Comparison of ENCODE assay signal across 9 cellular contexts in genomic region chr6:27139753-27140522, GRCh38.
DNase-seq lines count a peak whose midpoint lies in the region; ATAC-seq and TF ChIP-seq lines count a peak whose summit lies in the region.
"Had no signal": no experiment of that assay in that cellular context is flagged by ENCODE, and none has a peak within 500 bp of the region (broad histone marks: within the 10 kb centered on the region; RNA-seq: fewer than 3 reads in every experiment).

No MANE protein-coding gene starts in this region.

- H3K4me3 Mint-ChIP-seq in naive thymus-derived CD8-positive, alpha-beta T cell: peak overlapping the region; percentile 89 to 99 (median 97)
- no peak overlapping the region for H3K4me3 Mint-ChIP-seq in Caco-2 (ENCODE audit: unreplicated experiment)

- no peaks in the 10 kb centered on the region for H3K27me3 Mint-ChIP-seq in naive thymus-derived CD8-positive, alpha-beta T cell
- H3K27me3 Mint-ChIP-seq in Caco-2 (ENCODE audit: insufficient read depth, unreplicated experiment): no peaks in the 10 kb centered on the region

- peak overlapping the region; percentile 20; the same call in 1 of the 2 replicates for H3K27ac ChIP-seq in Panc1 (ENCODE audit: low read length)
- H3K27ac ChIP-seq in effector memory CD4-positive, alpha-beta T cell (ENCODE audit: insufficient read depth, low read length, poor library complexity, severe bottlenecking): peak overlapping the region; percentile 91
- H3K27ac ChIP-seq: 22Rv1 had no signal

- peak overlapping the region; percentile 94 to 99 (median 98) for H3K27ac Mint-ChIP-seq in naive thymus-derived CD8-positive, alpha-beta T cell
- H3K27ac Mint-ChIP-seq in Caco-2 (ENCODE audit: unreplicated experiment): no peak overlapping the region

- H3K4me1 ChIP-seq in Panc1 (ENCODE audit: control insufficient read depth, insufficient read depth, low read length) (peaks cover 28% of the 10 kb centered on the region), Caco-2 (peaks cover 34% of the 10 kb centered on the region)
- peaks cover 10% of the 10 kb centered on the region for H3K4me1 ChIP-seq in effector memory CD4-positive, alpha-beta T cell (ENCODE audit: control insufficient read depth, insufficient read depth, low read length, poor library complexity, severe bottlenecking)

- TF ChIP-seq CTCF in Panc1 (IDR thresholded peaks at IDR 0.05): no peak
- TF ChIP-seq CTCF in Caco-2 (IDR thresholded peaks at IDR 0.05; ENCODE audit: insufficient read depth in 1 of 2, low read depth in 1 of 2, low read length in 1 of 2, severe bottlenecking in 1 of 2, unreplicated experiment in 1 of 2): no peak

- ATAC-seq in HG02852 (IDR thresholded peaks at IDR 0.05; ENCODE audit: unreplicated experiment): peak; percentile 24
- no peak for ATAC-seq in Panc1
- ATAC-seq in naive thymus-derived CD8-positive, alpha-beta T cell: peak in 1 of 2 donors; percentile 18

- no peaks in the 10 kb centered on the region for H3K27me3 ChIP-seq in Panc1 (ENCODE audit: control insufficient read depth, insufficient read depth, low read length)
- H3K27me3 ChIP-seq in effector memory CD4-positive, alpha-beta T cell (replicated peaks; ENCODE audit: control insufficient read depth, insufficient read depth, low read length, poor library complexity, severe bottlenecking): no peaks in the 10 kb centered on the region
- no peaks in the 10 kb centered on the region for H3K27me3 ChIP-seq in Caco-2 (replicated peaks; ENCODE audit: control insufficient read depth, insufficient read depth, low read length)

- H3K36me3 Mint-ChIP-seq in naive thymus-derived CD8-positive, alpha-beta T cell: peaks cover 0 to 5% (median 0%) of the 10 kb centered on the region in 3 donors
- peaks cover 31% of the 10 kb centered on the region for H3K36me3 Mint-ChIP-seq in Caco-2 (ENCODE audit: insufficient read depth, unreplicated experiment)

- H3K9me3 ChIP-seq in Panc1 (ENCODE audit: control insufficient read depth, insufficient read depth, low read depth, low read length): no peaks in the 10 kb centered on the region
- no peaks in the 10 kb centered on the region for H3K9me3 ChIP-seq in effector memory CD4-positive, alpha-beta T cell (ENCODE audit: control insufficient read depth, low read length)
- no peaks in the 10 kb centered on the region for H3K9me3 ChIP-seq in Caco-2

- intact Hi-C loops in Panc1 (cut with micrococcal nuclease; ENCODE audit: unreplicated experiment) (no loop called here), Caco-2 (cut with micrococcal nuclease; ENCODE audit: unreplicated experiment) (loop anchor here (10.0 kb wide), 2 partner anchors 935 to 1725 kb away; a partner anchor contains a TSS)

- BruUV-seq in Panc1 (replicated peaks; lab: Mats Ljungman, UMichigan) (no TSS peak), Caco-2 (replicated peaks; lab: Mats Ljungman, UMichigan) (no TSS peak)

- DNase-seq in NCI-H1417 (lab: John Stamatoyannopoulos, UW): peak; percentile 46 to 67 (median 64)
- no peak for DNase-seq in NCI-H1417 treated with DMSO at 0.1 percent for 48 hours (lab: John Stamatoyannopoulos, UW)
- no peak for DNase-seq in Panc1 (ENCODE audit: low read depth, low spot score)
- no peak for DNase-seq in effector memory CD4-positive, alpha-beta T cell
- DNase-seq in naive thymus-derived CD8-positive, alpha-beta T cell: no peak
- DNase-seq in A172 (ENCODE audit: low spot score): no peak
- no peak for DNase-seq in Caco-2

- POLR2A ChIA-PET in Panc1 (lab: Charles Lee) (no interaction called here), Caco-2 (lab: Charles Lee) (no interaction called here)
- POLR2A ChIA-PET in naive thymus-derived CD8-positive, alpha-beta T cell (lab: Charles Lee): interaction anchor here (0.7 to 2.5 kb wide), 10 partner anchors 8 to 1113 kb away, joined by 3 to 16 read pairs (median 6); a partner anchor contains a TSS

- in situ Hi-C loops in Panc1 (cut with HindIII; ENCODE audit: low pct_unique_long_range_greater_than_20kb, low sequenced_read_pairs): no loop called here

- H3K9me3 Mint-ChIP-seq in naive thymus-derived CD8-positive, alpha-beta T cell: no peaks in the 10 kb centered on the region
- no peaks in the 10 kb centered on the region for H3K9me3 Mint-ChIP-seq in Caco-2 (ENCODE audit: unreplicated experiment)

- H3K4me1 Mint-ChIP-seq in naive thymus-derived CD8-positive, alpha-beta T cell: peaks cover 17 to 64% (median 46%) of the 10 kb centered on the region in 4 donors
- peaks cover 14% of the 10 kb centered on the region for H3K4me1 Mint-ChIP-seq in Caco-2 (ENCODE audit: low read depth, unreplicated experiment)

- CTCF ChIA-PET in Panc1 (lab: Charles Lee): no interaction called here
- CTCF ChIA-PET in Caco-2 (lab: Charles Lee): no interaction called here

- H3K4me3 ChIP-seq in Panc1 (ENCODE audit: low read depth in 2 of 2, low read length in 2 of 2) (peak overlapping the region in 1 of 2 experiments; percentile 21; a peak in 1 of 4 replicates), Caco-2 (ENCODE audit: low read depth, low read length) (no peak overlapping the region)
- peak overlapping the region; percentile 55 for H3K4me3 ChIP-seq in effector memory CD4-positive, alpha-beta T cell (ENCODE audit: insufficient read depth, low read depth, low read length, poor library complexity, severe bottlenecking)

- H3K36me3 ChIP-seq in Panc1 (ENCODE audit: control insufficient read depth, insufficient read depth, low read length): peaks cover 7% of the 10 kb centered on the region
- no peaks in the 10 kb centered on the region for H3K36me3 ChIP-seq in effector memory CD4-positive, alpha-beta T cell (ENCODE audit: control insufficient read depth, insufficient read depth, low read length)
- no peaks in the 10 kb centered on the region; the same call in 1 of the 2 replicates for H3K36me3 ChIP-seq in Caco-2 (ENCODE audit: control insufficient read depth, insufficient read depth, low read length)

Comparison
In these comparisons a context has a peak if more than half of its experiments do, and no peak if none do; other contexts are left out.
1. DNase-seq: peak in NCI-H1417 (3 of 3); none in NCI-H1417 treated with DMSO at 0.1 percent for 48 hours (single experiment), Panc1 (single experiment), effector memory CD4-positive, alpha-beta T cell (0 of 3), naive thymus-derived CD8-positive, alpha-beta T cell (0 of 10), A172 (single experiment) and Caco-2 (0 of 2).